Comparison of ENCODE assay signal across 15 cellular contexts in the genomic region with DNA sequence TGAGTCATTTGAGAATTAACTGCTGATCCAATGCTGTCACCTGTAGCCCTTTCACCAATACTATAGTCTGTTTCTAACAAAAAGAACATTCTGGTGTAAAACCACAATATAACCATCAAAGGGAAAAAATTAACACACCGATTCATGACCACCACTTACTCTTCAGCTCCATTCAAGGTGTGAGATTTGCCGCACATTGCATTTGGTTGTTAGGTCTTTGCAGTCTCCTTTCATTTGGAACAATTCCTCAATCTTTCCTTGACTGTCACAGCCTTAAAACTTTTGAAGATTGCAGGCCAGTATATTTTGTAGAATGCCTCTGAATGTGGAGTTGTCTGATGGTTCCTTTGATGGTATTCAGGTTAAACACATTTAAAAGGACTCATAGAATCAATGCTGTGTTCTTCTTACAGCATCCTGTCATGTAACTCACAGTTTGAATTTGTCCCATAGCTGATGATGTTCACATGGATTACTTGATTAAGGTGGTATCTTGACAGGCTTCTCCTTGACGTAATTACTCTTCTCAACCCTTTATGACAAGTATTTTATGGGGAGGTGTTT.
A peak's percentile ranks its signal among the peaks of the same experiment; 100 is the strongest.
DNase-seq lines count a peak whose midpoint lies in the region; ATAC-seq and TF ChIP-seq lines count a peak whose summit lies in the region.
"Had no signal": no experiment of that assay in that cellular context is flagged by ENCODE, and none has a peak within 500 bp of the region (broad histone marks: within the 10 kb centered on the region; RNA-seq: fewer than 3 reads in every experiment).

No MANE protein-coding gene starts in this region.

- no peaks in the 10 kb centered on the region for H3K27me3 Mint-ChIP-seq in WTC11 (ENCODE audit: low read depth)

- H3K27ac ChIP-seq in substantia nigra (ENCODE audit: low read depth, low read length, poor library complexity, severe bottlenecking) = no peak overlapping the region
- H3K27ac ChIP-seq: psoas muscle, SJSA1, VCaP had no signal

- 0 out of 2 replicates have a peak overlapping the region, but pooled peaks have one; percentile 20 for H3K27ac Mint-ChIP-seq in WTC11

- TF ChIP-seq CTCF in WTC11 (IDR thresholded peaks at IDR 0.05) = no peak

- peaks cover 57% of the 10 kb centered on the region for H3K4me1 Mint-ChIP-seq in WTC11

- ATAC-seq in WTC11 (no peak), GM18873 (IDR thresholded peaks at IDR 0.05; ENCODE audit: low FRiP score, unreplicated experiment) (no peak)
- ATAC-seq: psoas muscle had no signal

- peaks cover 4% of the 10 kb centered on the region; the same call in 1 of the 2 replicates for H3K36me3 Mint-ChIP-seq in WTC11

- H3K4me3 Mint-ChIP-seq in WTC11 = no peak overlapping the region

- H3K9me3 Mint-ChIP-seq in WTC11 = no peaks in the 10 kb centered on the region

- CTCF ChIA-PET in WTC11 (lab: Charles Lee) = no interaction called here

- DNase-seq in activated gamma-delta T cell treated with anti-CD3 and anti-CD28 coated beads, Interleukin-2, amount 50 U/mL, for 16 hours (ENCODE audit: low read depth) = peak; percentile 21
- DNase-seq in activated gamma-delta T cell (lab: John Stamatoyannopoulos, UW) (no peak), WTC11 (ENCODE audit: low spot score) (no peak), DMS79 treated with DMSO at 0.1 percent for 48 hours (lab: John Stamatoyannopoulos, UW) (no peak), substantia nigra (lab: John Stamatoyannopoulos, UW) (no peak)
- DNase-seq in central memory CD4-positive, alpha-beta T cell = peak; percentile 63
- DNase-seq in stimulated activated CD8-positive, alpha-beta memory T cell treated with anti-CD3 and anti-CD28 coated beads, Interleukin-4, amount 100 ng/mL, for 48 hours = peak; percentile 25
- DNase-seq: amygdala; dermis blood vessel endothelial cell; psoas muscle; stimulated activated CD4-positive, alpha-beta T cell treated with anti-CD3 and anti-CD28 coated beads, Interleukin-2, amount 100 ng/mL, for 24 hours; stimulated activated naive CD4-positive, alpha-beta T cell treated with Interleukin-2 at 50 U/mL for 16 hours had no signal

- POLR2A ChIA-PET in WTC11 (lab: Charles Lee) = no interaction called here

TF ChIP-seq in WTC11, 78 proteins besides CTCF, POLR2A, EP300 and RAD21 (continues in another document):
- TF ChIP-seq ZBTB21 (CRISPR knock-in tag; IDR thresholded peaks at IDR 0.05; ENCODE audit: borderline replicate concordance) (no peak), EMX1 (CRISPR knock-in tag; IDR thresholded peaks at IDR 0.05) (no peak), SMAD3 (CRISPR knock-in tag; IDR thresholded peaks at IDR 0.05; ENCODE audit: borderline replicate concordance) (no peak), RELA (CRISPR knock-in tag; IDR thresholded peaks at IDR 0.05; ENCODE audit: borderline replicate concordance) (no peak), NFYB (CRISPR knock-in tag; conservative IDR thresholded peaks at IDR 0.05; ENCODE audit: low read depth) (no peak), PREB (CRISPR knock-in tag; IDR thresholded peaks at IDR 0.05; ENCODE audit: borderline replicate concordance) (no peak), CREM (CRISPR knock-in tag; IDR thresholded peaks at IDR 0.05) (no peak), FOXJ3 (CRISPR knock-in tag; IDR thresholded peaks at IDR 0.05; ENCODE audit: borderline replicate concordance) (no peak), NFE2L1 (CRISPR knock-in tag; IDR thresholded peaks at IDR 0.05) (no peak), SP1 (CRISPR knock-in tag; conservative IDR thresholded peaks at IDR 0.05) (no peak)
- TF ChIP-seq, protein P1, sequence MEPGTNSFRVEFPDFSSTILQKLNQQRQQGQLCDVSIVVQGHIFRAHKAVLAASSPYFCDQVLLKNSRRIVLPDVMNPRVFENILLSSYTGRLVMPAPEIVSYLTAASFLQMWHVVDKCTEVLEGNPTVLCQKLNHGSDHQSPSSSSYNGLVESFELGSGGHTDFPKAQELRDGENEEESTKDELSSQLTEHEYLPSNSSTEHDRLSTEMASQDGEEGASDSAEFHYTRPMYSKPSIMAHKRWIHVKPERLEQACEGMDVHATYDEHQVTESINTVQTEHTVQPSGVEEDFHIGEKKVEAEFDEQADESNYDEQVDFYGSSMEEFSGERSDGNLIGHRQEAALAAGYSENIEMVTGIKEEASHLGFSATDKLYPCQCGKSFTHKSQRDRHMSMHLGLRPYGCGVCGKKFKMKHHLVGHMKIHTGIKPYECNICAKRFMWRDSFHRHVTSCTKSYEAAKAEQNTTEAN (CRISPR knock-in tag; IDR thresholded peaks at IDR 0.05) = no peak
- TF ChIP-seq, protein P2, sequence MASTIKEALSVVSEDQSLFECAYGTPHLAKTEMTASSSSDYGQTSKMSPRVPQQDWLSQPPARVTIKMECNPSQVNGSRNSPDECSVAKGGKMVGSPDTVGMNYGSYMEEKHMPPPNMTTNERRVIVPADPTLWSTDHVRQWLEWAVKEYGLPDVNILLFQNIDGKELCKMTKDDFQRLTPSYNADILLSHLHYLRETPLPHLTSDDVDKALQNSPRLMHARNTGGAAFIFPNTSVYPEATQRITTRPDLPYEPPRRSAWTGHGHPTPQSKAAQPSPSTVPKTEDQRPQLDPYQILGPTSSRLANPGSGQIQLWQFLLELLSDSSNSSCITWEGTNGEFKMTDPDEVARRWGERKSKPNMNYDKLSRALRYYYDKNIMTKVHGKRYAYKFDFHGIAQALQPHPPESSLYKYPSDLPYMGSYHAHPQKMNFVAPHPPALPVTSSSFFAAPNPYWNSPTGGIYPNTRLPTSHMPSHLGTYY (CRISPR knock-in tag; IDR thresholded peaks at IDR 0.05) = no peak
- TF ChIP-seq, protein P3, sequence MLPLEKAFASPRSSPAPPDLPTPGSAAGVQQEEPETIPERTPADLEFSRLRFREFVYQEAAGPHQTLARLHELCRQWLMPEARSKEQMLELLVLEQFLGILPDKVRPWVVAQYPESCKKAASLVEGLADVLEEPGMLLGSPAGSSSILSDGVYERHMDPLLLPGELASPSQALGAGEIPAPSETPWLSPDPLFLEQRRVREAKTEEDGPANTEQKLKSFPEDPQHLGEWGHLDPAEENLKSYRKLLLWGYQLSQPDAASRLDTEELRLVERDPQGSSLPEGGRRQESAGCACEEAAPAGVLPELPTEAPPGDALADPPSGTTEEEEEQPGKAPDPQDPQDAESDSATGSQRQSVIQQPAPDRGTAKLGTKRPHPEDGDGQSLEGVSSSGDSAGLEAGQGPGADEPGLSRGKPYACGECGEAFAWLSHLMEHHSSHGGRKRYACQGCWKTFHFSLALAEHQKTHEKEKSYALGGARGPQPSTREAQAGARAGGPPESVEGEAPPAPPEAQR (CRISPR knock-in tag; IDR thresholded peaks at IDR 0.05) = no peak
- TF ChIP-seq, protein P4, sequence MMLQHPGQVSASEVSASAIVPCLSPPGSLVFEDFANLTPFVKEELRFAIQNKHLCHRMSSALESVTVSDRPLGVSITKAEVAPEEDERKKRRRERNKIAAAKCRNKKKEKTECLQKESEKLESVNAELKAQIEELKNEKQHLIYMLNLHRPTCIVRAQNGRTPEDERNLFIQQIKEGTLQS (CRISPR knock-in tag; conservative IDR thresholded peaks at IDR 0.05) = no peak
- TF ChIP-seq, protein P5, sequence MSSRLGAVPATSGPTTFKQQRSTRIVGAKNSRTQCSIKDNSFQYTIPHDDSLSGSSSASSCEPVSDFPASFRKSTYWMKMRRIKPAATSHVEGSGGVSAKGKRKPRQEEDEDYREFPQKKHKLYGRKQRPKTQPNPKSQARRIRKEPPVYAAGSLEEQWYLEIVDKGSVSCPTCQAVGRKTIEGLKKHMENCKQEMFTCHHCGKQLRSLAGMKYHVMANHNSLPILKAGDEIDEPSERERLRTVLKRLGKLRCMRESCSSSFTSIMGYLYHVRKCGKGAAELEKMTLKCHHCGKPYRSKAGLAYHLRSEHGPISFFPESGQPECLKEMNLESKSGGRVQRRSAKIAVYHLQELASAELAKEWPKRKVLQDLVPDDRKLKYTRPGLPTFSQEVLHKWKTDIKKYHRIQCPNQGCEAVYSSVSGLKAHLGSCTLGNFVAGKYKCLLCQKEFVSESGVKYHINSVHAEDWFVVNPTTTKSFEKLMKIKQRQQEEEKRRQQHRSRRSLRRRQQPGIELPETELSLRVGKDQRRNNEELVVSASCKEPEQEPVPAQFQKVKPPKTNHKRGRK (CRISPR knock-in tag; IDR thresholded peaks at IDR 0.05; ENCODE audit: borderline replicate concordance) = no peak
- TF ChIP-seq, protein P6, sequence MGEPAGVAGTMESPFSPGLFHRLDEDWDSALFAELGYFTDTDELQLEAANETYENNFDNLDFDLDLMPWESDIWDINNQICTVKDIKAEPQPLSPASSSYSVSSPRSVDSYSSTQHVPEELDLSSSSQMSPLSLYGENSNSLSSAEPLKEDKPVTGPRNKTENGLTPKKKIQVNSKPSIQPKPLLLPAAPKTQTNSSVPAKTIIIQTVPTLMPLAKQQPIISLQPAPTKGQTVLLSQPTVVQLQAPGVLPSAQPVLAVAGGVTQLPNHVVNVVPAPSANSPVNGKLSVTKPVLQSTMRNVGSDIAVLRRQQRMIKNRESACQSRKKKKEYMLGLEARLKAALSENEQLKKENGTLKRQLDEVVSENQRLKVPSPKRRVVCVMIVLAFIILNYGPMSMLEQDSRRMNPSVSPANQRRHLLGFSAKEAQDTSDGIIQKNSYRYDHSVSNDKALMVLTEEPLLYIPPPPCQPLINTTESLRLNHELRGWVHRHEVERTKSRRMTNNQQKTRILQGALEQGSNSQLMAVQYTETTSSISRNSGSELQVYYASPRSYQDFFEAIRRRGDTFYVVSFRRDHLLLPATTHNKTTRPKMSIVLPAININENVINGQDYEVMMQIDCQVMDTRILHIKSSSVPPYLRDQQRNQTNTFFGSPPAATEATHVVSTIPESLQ (CRISPR knock-in tag; IDR thresholded peaks at IDR 0.05) = no peak

Comparison
In these comparisons a context has a peak if more than half of its experiments do, and no peak if none do; other contexts are left out.
1. DNase-seq: peak in activated gamma-delta T cell treated with anti-CD3 and anti-CD28 coated beads, Interleukin-2, amount 50 U/mL, for 16 hours (single experiment), central memory CD4-positive, alpha-beta T cell (single experiment) and stimulated activated CD8-positive, alpha-beta memory T cell treated with anti-CD3 and anti-CD28 coated beads, Interleukin-4, amount 100 ng/mL, for 48 hours (single experiment); none in activated gamma-delta T cell (single experiment), WTC11 (single experiment), DMS79 treated with DMSO at 0.1 percent for 48 hours (single experiment) and substantia nigra (0 of 49).